ENCODE assay signal across 1 cellular context in genomic region chr2:74567862-74568261, GRCh38.
A peak's percentile ranks its signal among the peaks of the same experiment; 100 is the strongest.
TF ChIP-seq lines count a peak whose summit lies in the region.

No MANE protein-coding gene starts in this region.

TF ChIP-seq in GM12878, 131 proteins besides CTCF, POLR2A, EP300 and RAD21:
- TF ChIP-seq ZNF622 (IDR thresholded peaks at IDR 0.05): no peak
- TF ChIP-seq IRF4 (IDR thresholded peaks at IDR 0.05; ENCODE audit: low read depth, low read length): no peak
- TF ChIP-seq MLLT1 (IDR thresholded peaks at IDR 0.05): 0 out of 2 replicates have a peak, but pooled peaks have one; percentile 23
- TF ChIP-seq REST (IDR thresholded peaks at IDR 0.05; ENCODE audit: low read depth, low read length): no peak
- no peak for TF ChIP-seq CEBPB (IDR thresholded peaks at IDR 0.05; ENCODE audit: borderline replicate concordance in 1 of 2, low read depth in 2 of 2, low read length in 2 of 2)
TF ChIP-seq in GM12878: peak in this region for 1.
